In the genomic region with DNA sequence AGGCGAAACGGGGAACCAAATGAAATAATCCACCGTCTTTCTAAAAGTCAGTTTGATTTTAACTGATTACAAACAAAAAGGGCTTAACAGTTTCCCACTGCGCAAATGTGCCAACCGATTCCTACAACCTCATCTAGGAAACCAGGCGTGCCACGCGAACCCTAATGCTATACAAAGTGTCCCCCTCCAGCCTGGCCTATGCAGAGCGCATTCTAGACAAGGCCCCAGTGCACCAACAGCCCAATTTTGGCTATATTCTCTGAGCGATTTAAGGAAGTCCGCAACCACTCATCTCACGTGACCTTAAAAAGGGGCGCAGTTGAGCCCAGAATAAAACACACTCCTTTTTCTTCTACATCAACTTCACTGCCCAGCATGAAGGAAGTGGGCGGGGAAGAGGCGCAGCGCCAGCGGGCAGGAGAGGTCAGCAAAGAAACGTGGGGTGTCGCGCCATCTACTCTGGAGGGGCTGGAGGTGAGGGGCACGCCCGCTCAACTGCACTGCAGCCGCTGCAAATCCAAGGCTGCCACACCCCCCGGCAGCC, we compare ENCODE assay signal across 8 cellular contexts. TPM values are rescaled to one million over a fixed set of nuclear protein-coding genes. Genes with fewer than 3 reads are reported as not detected.
DNase-seq lines count a peak whose midpoint lies in the region; ATAC-seq, FAIRE-seq and TF ChIP-seq lines count a peak whose summit lies in the region.

No MANE protein-coding gene starts in this region.

- H4K20me1 ChIP-seq in OCI-LY7 (ENCODE audit: insufficient read depth, low read length): peaks cover 27% of the 10 kb centered on the region; the same call in 1 of the 2 replicates
- no peaks in the 10 kb centered on the region for H4K20me1 ChIP-seq in GM12878 (ENCODE audit: control insufficient read depth, insufficient read depth)

- in situ Hi-C loops in GM12878 (cut with MboI): loop anchor here (5.0 kb wide), 1 partner anchor 35 kb away; no protein-coding TSS in a partner anchor

- TF ChIP-seq EP300 in GM12878 (IDR thresholded peaks at IDR 0.05; ENCODE audit: borderline replicate concordance in 1 of 2, control insufficient read depth in 1 of 2, low read depth in 2 of 2, low read length in 2 of 2): no peak

- H3K79me2 ChIP-seq in OCI-LY7 (ENCODE audit: insufficient read depth, low read depth, low read length): peaks cover 54% of the 10 kb centered on the region
- peaks cover 62% of the 10 kb centered on the region for H3K79me2 ChIP-seq in GM12878 (ENCODE audit: control insufficient read depth, insufficient read depth, low read length)

- TF ChIP-seq POLR2A in GM12878 (IDR thresholded peaks at IDR 0.05; ENCODE audit: low read depth, low read length): no peak; the same call in 1 of the 2 replicates

- H3K4me1 ChIP-seq in OCI-LY7 (ENCODE audit: insufficient read depth, low read length, poor library complexity, severe bottlenecking) (peaks cover 59% of the 10 kb centered on the region), GM12878 (ENCODE audit: control insufficient read depth, insufficient read depth, low read length) (peaks cover 18% of the 10 kb centered on the region), iPS-15b (ENCODE audit: control insufficient read depth, insufficient read depth, low read length) (peaks cover 5% of the 10 kb centered on the region), skeletal muscle tissue (ENCODE audit: control insufficient read depth in 3 of 3, insufficient read depth in 3 of 3, low read length in 3 of 3) (peaks cover 14 to 41% (median 14%) of the 10 kb centered on the region in 3 donors)

- H3K27ac ChIP-seq in OCI-LY7 (ENCODE audit: low read depth, low read length, poor library complexity, severe bottlenecking) (peak overlapping the region; percentile 97), GM12878 (ENCODE audit: control insufficient read depth, insufficient read depth) (peak overlapping the region; percentile 95), skeletal muscle tissue (ENCODE audit: low read depth, low read length) (peak overlapping the region; percentile 99)

- no peak for TF ChIP-seq CTCF in AG04449 (IDR thresholded peaks at IDR 0.05; ENCODE audit: insufficient read depth, low read length, missing control alignments)
- peak; percentile 48 for TF ChIP-seq CTCF in OCI-LY7 (conservative IDR thresholded peaks at IDR 0.05; ENCODE audit: low read length)
- no peak; a peak in 1 of 6 replicates for TF ChIP-seq CTCF in GM12878 (IDR thresholded peaks at IDR 0.05 in 2 of 3, conservative IDR thresholded peaks at IDR 0.05 in 1 of 3; ENCODE audit: control insufficient read depth in 2 of 3, extremely low read depth in 1 of 3, insufficient read depth in 1 of 3, low read depth in 3 of 3, low read length in 3 of 3)

- H3K27me3 ChIP-seq in GM12878 (replicated peaks in 1 of 2; ENCODE audit: control insufficient read depth in 2 of 2, insufficient read depth in 2 of 2, low read length in 1 of 2) (no peaks in the 10 kb centered on the region), iPS-15b (ENCODE audit: control insufficient read depth, insufficient read depth, low read length) (no peaks in the 10 kb centered on the region), skeletal muscle tissue (ENCODE audit: control insufficient read depth in 3 of 3, insufficient read depth in 3 of 3, low read length in 3 of 3) (no peaks in the 10 kb centered on the region)

- FAIRE-seq in GM12878 (lab: Jason Lieb, UNC): no peak

- peak overlapping the region; percentile 95 for H3K4me2 ChIP-seq in OCI-LY7 (ENCODE audit: low read length)
- H3K4me2 ChIP-seq in GM12878 (ENCODE audit: control insufficient read depth, insufficient read depth): peak overlapping the region; percentile 95

- no peak for DNase-seq in AG04449 (ENCODE audit: low read depth, low spot score)
- peak; percentile 83 for DNase-seq in OCI-LY7 (ENCODE audit: low spot score)
- DNase-seq in GM12878 (ENCODE audit: low read depth, low spot score): peak; percentile 82
- no peak for DNase-seq in NCI-H226

- H3K36me3 ChIP-seq in OCI-LY7 (ENCODE audit: insufficient read depth, low read length) (peaks cover 39% of the 10 kb centered on the region), GM12878 (ENCODE audit: control insufficient read depth in 2 of 2, insufficient read depth in 2 of 2, low read length in 1 of 2) (no peaks in the 10 kb centered on the region), iPS-15b (ENCODE audit: control insufficient read depth, insufficient read depth, low read length) (no peaks in the 10 kb centered on the region), skeletal muscle tissue (ENCODE audit: control insufficient read depth in 3 of 3, insufficient read depth in 3 of 3, low read length in 3 of 3) (no peaks in the 10 kb centered on the region)

- peak overlapping the region; percentile 83 for H3K9ac ChIP-seq in GM12878 (ENCODE audit: control insufficient read depth, insufficient read depth, low read length)
- H3K9ac ChIP-seq in iPS-15b (ENCODE audit: low read depth, low read length): peak overlapping the region; percentile 77
- peak overlapping the region; percentile 90 to 99 (median 97) for H3K9ac ChIP-seq in skeletal muscle tissue (ENCODE audit: low read depth in 1 of 3, low read length in 3 of 3)

- peak overlapping the region; percentile 68; the same call in 1 of the 2 replicates for H2AFZ ChIP-seq in OCI-LY7 (ENCODE audit: low read length)
- H2AFZ ChIP-seq in GM12878 (ENCODE audit: control insufficient read depth, low read depth, low read length): peak overlapping the region; percentile 61

- WGBS in GM12878 (ENCODE audit: insufficient coverage, insufficient replicate concordance, low lambda C conversion rate, missing lambda C conversion rate): 1% methylated on average over 24 of the region's 24 CpGs

- H3K4me3 ChIP-seq in AG04449 (ENCODE audit: low read depth, low read length): peak overlapping the region; percentile 92
- peak overlapping the region; percentile 85 for H3K4me3 ChIP-seq in OCI-LY7 (ENCODE audit: low read depth, low read length, poor library complexity, severe bottlenecking)
- H3K4me3 ChIP-seq in GM12878: peak overlapping the region; percentile 94
- H3K4me3 ChIP-seq in iPS-15b (ENCODE audit: low read depth, low read length): peak overlapping the region; percentile 94
- peak overlapping the region; percentile 84 to 97 (median 89) for H3K4me3 ChIP-seq in skeletal muscle tissue (ENCODE audit: low read length in 3 of 3)

- no peaks in the 10 kb centered on the region for H3K9me2 ChIP-seq in OCI-LY7 (ENCODE audit: insufficient read depth, low read length)

- POLR2A ChIA-PET in AG04449 (lab: Yijun Ruan, JAX): no interaction called here
- POLR2A ChIA-PET in OCI-LY7 (lab: Charles Lee): interaction anchor here (0.7 to 2.5 kb wide), 3 partner anchors 10 to 279 kb away, joined by 3 to 6 read pairs (median 4); no protein-coding TSS in a partner anchor
- POLR2A ChIA-PET in GM12878 (lab: Charles Lee): interaction anchor here (1.0 to 3.1 kb wide), 2 partner anchors 143 to 280 kb away, joined by 3 to 10 read pairs; partner anchors contain the start of gene PKD2L2

- no peak for TF ChIP-seq RAD21 in GM12878 (IDR thresholded peaks at IDR 0.05; ENCODE audit: insufficient read depth, low read depth, low read length)

- RAD21 ChIA-PET in GM12878 (lab: Charles Lee; ENCODE audit: unreplicated experiment): interaction anchor here (1.8 kb wide), 1 partner anchor 185 kb away, joined by 4 read pairs; no protein-coding TSS in a partner anchor

- H3K9me3 ChIP-seq in OCI-LY7 (ENCODE audit: low read length) (peaks cover 13% of the 10 kb centered on the region), GM12878 (replicated peaks; ENCODE audit: control insufficient read depth, insufficient read depth, low read length) (peaks cover 3% of the 10 kb centered on the region; the same call in 2 of the 3 replicates), iPS-15b (ENCODE audit: control insufficient read depth, insufficient read depth, low read length) (no peaks in the 10 kb centered on the region), skeletal muscle tissue (ENCODE audit: control insufficient read depth in 3 of 3, low read length in 3 of 3) (no peaks in the 10 kb centered on the region)

- CTCF ChIA-PET in AG04449 (lab: Yijun Ruan, JAX): interaction anchor here (4.9 to 18.8 kb wide), 3 partner anchors 33 to 101 kb away, joined by 61 to 444 read pairs (median 75); no protein-coding TSS in a partner anchor
- CTCF ChIA-PET in OCI-LY7 (lab: Charles Lee; ENCODE audit: unreplicated experiment): no interaction called here
- CTCF ChIA-PET in GM12878 (lab: Yijun Ruan, JAX): interaction anchor here (3.0 to 4.7 kb wide), 2 partner anchors 143 kb away, joined by 17 to 28 read pairs; partner anchors contain the start of gene PKD2L2

- intact Hi-C loops in OCI-LY7 (cut with micrococcal nuclease; ENCODE audit: unreplicated experiment) (loop anchor here (2.0 to 10.0 kb wide), 3 partner anchors 279 to 543 kb away; partner anchors contain the start of genes CDC25C and HSPA9), GM12878 (cut with micrococcal nuclease; ENCODE audit: unreplicated experiment) (loop anchor here (5.0 to 10.0 kb wide), 4 partner anchors 145 to 407 kb away; partner anchors contain the start of genes HNRNPA0, KDM3B and PKD2L2)

- BruUV-seq in OCI-LY7 (replicated peaks; lab: Mats Ljungman, UMichigan): no TSS peak
- BruUV-seq in GM12878 (replicated peaks; lab: Mats Ljungman, UMichigan): no TSS peak

- ATAC-seq in GM18511 (IDR thresholded peaks at IDR 0.05; ENCODE audit: unreplicated experiment): peak; percentile 57
- peak; percentile 45 for ATAC-seq in HG02970 (IDR thresholded peaks at IDR 0.05; ENCODE audit: low FRiP score, unreplicated experiment)
- peak; percentile 68 for ATAC-seq in GM12878

- SMC1A ChIA-PET in GM12878 (lab: Charles Lee; ENCODE audit: uncharacterized antibody, unreplicated experiment): interaction anchor here (2.9 to 5.7 kb wide), 2 partner anchors 144 to 252 kb away, joined by 14 to 32 read pairs; partner anchors contain the start of gene PKD2L2

RNA-seq across cellular contexts. Expression of gene FAM13B, which starts 0.8 kb away (rescaled TPM):
- 9.8 and 21.5 TPM in 2 replicates for total RNA-seq in OCI-LY7 (2014; rRNA removed; shearing (Covaris generic))
- total RNA-seq in OCI-LY7 (2022) (29.8 and 35.7 TPM in 2 replicates), GM12878 (2014; rRNA removed) (18.9 and 22.1 TPM in 2 replicates), GM12878 (2014; rRNA removed; fragmentation: Illumina TruSeq; extraction: Trizol) (23.7 and 24.7 TPM in 2 replicates), GM12878 (2021) (25.2 and 30.0 TPM in 2 replicates), skeletal muscle tissue (43.8 TPM)
- 167 and 178 TPM in 2 replicates for total RNA-seq in GM12878 (2013; cell fraction: nucleolus; rRNA removed)
- polyA plus RNA-seq in GM12878 (2011; ENCODE audit: low read depth): 7.9 TPM
- polyA plus RNA-seq in GM12878 (2011; rRNA removed) (23.1 and 29.4 TPM in 2 replicates), GM12878 (2014; fragmentation: Illumina TruSeq; extraction: Trizol) (26.0 and 32.6 TPM in 2 replicates), GM12878 (2014; fragmentation: Nextera tagmentation; extraction: Ambion mirVana) (1 to 10 TPM; 3.6 to 8.0 TPM), GM12878 (2014; rRNA removed) (15.8 and 18.5 TPM in 2 replicates), GM12878 (2016; fragmentation: Nextera tagmentation; extraction: Ambion mirVana) (10 to 100 TPM; 16.6 to 18.2 TPM)
- polyA plus RNA-seq in GM12878 (2011; cell fraction: cytosol; rRNA removed): 7.9 and 10.5 TPM in 2 replicates
- 27.0 and 32.5 TPM in 2 replicates for polyA plus RNA-seq in GM12878 (2011; cell fraction: nucleus; rRNA removed)
- 14.4 and 14.9 TPM in 2 replicates for polyA plus RNA-seq in GM12878 (2012)
- 21.4 and 29.6 TPM in 2 replicates for polyA minus RNA-seq in GM12878 (2011; rRNA and poly(A)+ RNA removed)
- polyA minus RNA-seq in GM12878 (2011; cell fraction: cytosol; rRNA and poly(A)+ RNA removed): 8.0 and 11.1 TPM in 2 replicates
- 28.5 and 62.4 TPM in 2 replicates for polyA minus RNA-seq in GM12878 (2011; cell fraction: nucleus; rRNA and poly(A)+ RNA removed)

RNA-seq across cellular contexts. Expression of gene WNT8A, which starts 51.7 kb away (rescaled TPM):
- not detected in 2 replicates for total RNA-seq in OCI-LY7 (2014; rRNA removed; shearing (Covaris generic))
- total RNA-seq in OCI-LY7 (2022): not detected in 2 replicates
- not detected in 2 replicates for total RNA-seq in GM12878 (2013; cell fraction: nucleolus; rRNA removed)
- 0.05 TPM in 1 of 2 replicates, not detected in the other for total RNA-seq in GM12878 (2014; rRNA removed)
- not detected in 2 replicates for total RNA-seq in GM12878 (2014; rRNA removed; fragmentation: Illumina TruSeq; extraction: Trizol)
- not detected in 2 replicates for total RNA-seq in GM12878 (2021)
- polyA plus RNA-seq in GM12878 (2011; ENCODE audit: low read depth): not detected
- polyA plus RNA-seq in GM12878 (2011; rRNA removed): not detected in 2 replicates
- not detected in 2 replicates for polyA plus RNA-seq in GM12878 (2011; cell fraction: cytosol; rRNA removed)
- polyA plus RNA-seq in GM12878 (2011; cell fraction: nucleus; rRNA removed): not detected in 2 replicates
- not detected in 2 replicates for polyA plus RNA-seq in GM12878 (2012)
- not detected in 2 replicates for polyA plus RNA-seq in GM12878 (2014; fragmentation: Illumina TruSeq; extraction: Trizol)
- polyA plus RNA-seq in GM12878 (2014; fragmentation: Nextera tagmentation; extraction: Ambion mirVana): not detected
- polyA plus RNA-seq in GM12878 (2014; rRNA removed): not detected in 2 replicates
- polyA plus RNA-seq in GM12878 (2016; fragmentation: Nextera tagmentation; extraction: Ambion mirVana): not detected
- polyA minus RNA-seq in GM12878 (2011; rRNA and poly(A)+ RNA removed): not detected in 2 replicates
- polyA minus RNA-seq in GM12878 (2011; cell fraction: cytosol; rRNA and poly(A)+ RNA removed): not detected in 2 replicates
- not detected in 2 replicates for polyA minus RNA-seq in GM12878 (2011; cell fraction: nucleus; rRNA and poly(A)+ RNA removed)
- not detected for total RNA-seq in skeletal muscle tissue

Comparison
In these comparisons a context has a peak if more than half of its experiments do, and no peak if none do; other contexts are left out.
1. DNase-seq: peak in OCI-LY7 (single experiment) and GM12878 (single experiment); none in AG04449 (single experiment) and NCI-H226 (single experiment).
2. Peak in every context shown above with its lines, with median percentiles within 50 percentile points of each other: H3K4me3 ChIP-seq, ATAC-seq, H3K27ac ChIP-seq and H3K9ac ChIP-seq.